Comparison of ENCODE assay signal across 10 cellular contexts in genomic region chr2:121283670-121284245, GRCh38. TPM values are rescaled to one million over a fixed set of nuclear protein-coding genes. Genes with fewer than 3 reads are reported as not detected.
DNase-seq lines count a peak whose midpoint lies in the region; ATAC-seq and TF ChIP-seq lines count a peak whose summit lies in the region.
"Had no signal": no experiment of that assay in that cellular context is flagged by ENCODE, and none has a peak within 500 bp of the region (broad histone marks: within the 10 kb centered on the region; RNA-seq: fewer than 3 reads in every experiment).

No MANE protein-coding gene starts in this region.

- H3K36me3 Mint-ChIP-seq in Caco-2 (ENCODE audit: insufficient read depth, unreplicated experiment) (no peaks in the 10 kb centered on the region), neural progenitor cell (no peaks in the 10 kb centered on the region)
- no peaks in the 10 kb centered on the region for H3K36me3 Mint-ChIP-seq in effector memory CD8-positive, alpha-beta T cell (ENCODE audit: insufficient read depth)

- H3K9ac ChIP-seq in neural progenitor cell: no peak overlapping the region

- H3K27me3 ChIP-seq in Caco-2 (replicated peaks; ENCODE audit: control insufficient read depth, insufficient read depth, low read length): no peaks in the 10 kb centered on the region
- H3K27me3 ChIP-seq in neural progenitor cell: peaks cover 65% of the 10 kb centered on the region

- H3K27ac ChIP-seq in neural progenitor cell: no peak overlapping the region

- no peaks in the 10 kb centered on the region for H3K27me3 Mint-ChIP-seq in Caco-2 (ENCODE audit: insufficient read depth, unreplicated experiment)
- peaks cover 30 to 58% of the 10 kb centered on the region in 2 donors for H3K27me3 Mint-ChIP-seq in effector memory CD8-positive, alpha-beta T cell
- H3K27me3 Mint-ChIP-seq in neural progenitor cell (ENCODE audit: insufficient read depth, low read depth): peaks cover 54% of the 10 kb centered on the region

- H3K4me3 ChIP-seq in Caco-2 (ENCODE audit: low read depth, low read length) (peak overlapping the region; percentile 59; the same call in 1 of the 2 replicates), neural progenitor cell (no peak overlapping the region)

- H2AFZ ChIP-seq in neural progenitor cell (replicated peaks): no peak overlapping the region

- peak overlapping the region; percentile 90 for H3K4me3 Mint-ChIP-seq in Caco-2 (ENCODE audit: unreplicated experiment)
- H3K4me3 Mint-ChIP-seq in effector memory CD8-positive, alpha-beta T cell: peak overlapping the region; percentile 75 to 79
- H3K4me3 Mint-ChIP-seq in neural progenitor cell: peak overlapping the region; percentile 82

- H3K4me1 ChIP-seq in Caco-2 (peaks cover 12% of the 10 kb centered on the region), neural progenitor cell (no peaks in the 10 kb centered on the region)

- H3K27ac Mint-ChIP-seq in Caco-2 (ENCODE audit: unreplicated experiment): peak overlapping the region; percentile 55
- no peak overlapping the region for H3K27ac Mint-ChIP-seq in effector memory CD8-positive, alpha-beta T cell
- H3K27ac Mint-ChIP-seq in neural progenitor cell: no peak overlapping the region

- H3K4me2 ChIP-seq in neural progenitor cell: peak overlapping the region; percentile 99

- H3K4me1 Mint-ChIP-seq in Caco-2 (ENCODE audit: low read depth, unreplicated experiment) (peaks cover 9% of the 10 kb centered on the region), neural progenitor cell (peaks cover 11% of the 10 kb centered on the region)
- H3K4me1 Mint-ChIP-seq in effector memory CD8-positive, alpha-beta T cell (ENCODE audit: low read depth in 2 of 2): peaks cover 7 to 11% of the 10 kb centered on the region in 2 donors

- TF ChIP-seq CTCF in Caco-2 (IDR thresholded peaks at IDR 0.05; ENCODE audit: insufficient read depth in 1 of 2, low read depth in 1 of 2, low read length in 1 of 2, severe bottlenecking in 1 of 2, unreplicated experiment in 1 of 2) (no peak), neural progenitor cell (IDR thresholded peaks at IDR 0.05) (no peak)

- H3F3A ChIP-seq in neural progenitor cell (ENCODE audit: low read depth): no peaks in the 10 kb centered on the region

- H3K9me3 ChIP-seq in Caco-2 (no peaks in the 10 kb centered on the region), neural progenitor cell (ENCODE audit: low read depth) (no peaks in the 10 kb centered on the region)

- ATAC-seq in effector memory CD8-positive, alpha-beta T cell (replicated peaks): no peak
- no peak for ATAC-seq in HG03095 (IDR thresholded peaks at IDR 0.05; ENCODE audit: unreplicated experiment)
- no peak for ATAC-seq in GM19351 (IDR thresholded peaks at IDR 0.05; ENCODE audit: unreplicated experiment)

- H3K36me3 ChIP-seq in Caco-2 (ENCODE audit: control insufficient read depth, insufficient read depth, low read length) (no peaks in the 10 kb centered on the region), neural progenitor cell (no peaks in the 10 kb centered on the region)

- intact Hi-C loops in Caco-2 (cut with micrococcal nuclease; ENCODE audit: unreplicated experiment): loop anchor here (1.0 kb wide), 2 partner anchors 10 to 72 kb away; no protein-coding TSS in a partner anchor

- BruUV-seq in Caco-2 (replicated peaks; lab: Mats Ljungman, UMichigan): TSS peak; percentile 52

- POLR2A ChIA-PET in Caco-2 (lab: Charles Lee): no interaction called here

- no peak for DNase-seq in Caco-2
- DNase-seq in LHCN-M2 (ENCODE audit: low read depth): peak; percentile 5
- DNase-seq in effector memory CD8-positive, alpha-beta T cell: no peak
- no peak for DNase-seq in neural progenitor cell (ENCODE audit: low spot score)
- no peak for DNase-seq in NCI-H187 (lab: John Stamatoyannopoulos, UW)
- no peak for DNase-seq in T1000 (lab: John Stamatoyannopoulos, UW)
- DNase-seq: NCI-H1092 had no signal

- CTCF ChIA-PET in Caco-2 (lab: Charles Lee): no interaction called here

- no peaks in the 10 kb centered on the region for H4K20me1 ChIP-seq in neural progenitor cell (ENCODE audit: low read depth)

- H3K9me3 Mint-ChIP-seq in Caco-2 (ENCODE audit: unreplicated experiment) (no peaks in the 10 kb centered on the region), neural progenitor cell (peaks cover 3% of the 10 kb centered on the region)
- H3K9me3 Mint-ChIP-seq in effector memory CD8-positive, alpha-beta T cell: no peaks in the 10 kb centered on the region

- no peaks in the 10 kb centered on the region for H3K79me2 ChIP-seq in neural progenitor cell (ENCODE audit: low read depth)

RNA-seq across cellular contexts. Expression of gene TFCP2L1, which starts 1.2 kb away (rescaled TPM):
- 17.8 and 18.4 TPM in 2 replicates for total RNA-seq in Caco-2 (2022)
- 0.06 TPM in 1 of 2 replicates, not detected in the other for total RNA-seq in LHCN-M2 (2014; rRNA removed)
- polyA plus RNA-seq in LHCN-M2 (2012): not detected
- 0.04 and 0.06 TPM in 2 replicates for total RNA-seq in neural progenitor cell (ENCODE audit: low replicate concordance)
- total RNA-seq: dermis microvascular lymphatic vessel endothelial cell had no signal

Comparison
In these comparisons a context has a peak if more than half of its experiments do, and no peak if none do; other contexts are left out.
1. RNA of gene TFCP2L1, which starts 1.2 kb away (total RNA-seq): 17.8 to 18.4 TPM in Caco-2; 0.06 TPM in LHCN-M2 and 0.04 to 0.06 TPM in neural progenitor cell; every median in the first group is over 10 times any median in the second.
2. Peak in every context shown above with its lines, with median percentiles within 50 percentile points of each other: H3K4me3 Mint-ChIP-seq.